20 cellular contexts compared by ENCODE assay signal in genomic region chr7:121853307-121853706, GRCh38. TPM values are rescaled to one million over a fixed set of nuclear protein-coding genes. Genes with fewer than 3 reads are reported as not detected.
DNase-seq lines count a peak whose midpoint lies in the region; ATAC-seq and TF ChIP-seq lines count a peak whose summit lies in the region.
"Had no signal": no experiment of that assay in that cellular context is flagged by ENCODE, and none has a peak within 500 bp of the region (broad histone marks: within the 10 kb centered on the region; RNA-seq: fewer than 3 reads in every experiment).

No MANE protein-coding gene starts in this region.

- H3K9ac ChIP-seq in trophoblast cell (ENCODE audit: low read length): no peak overlapping the region
- H3K9ac ChIP-seq: GM23248 had no signal

- no peaks in the 10 kb centered on the region for H3K4me1 Mint-ChIP-seq in activated naive CD4-positive, alpha-beta T cell treated with anti-CD3 and anti-CD28 coated beads for 36 hours (ENCODE audit: low read depth)
- no peaks in the 10 kb centered on the region for H3K4me1 Mint-ChIP-seq in naive thymus-derived CD4-positive, alpha-beta T cell
- H3K4me1 Mint-ChIP-seq: CD4-positive, alpha-beta memory T cell had no signal

- H3K27me3 ChIP-seq in trophoblast cell (ENCODE audit: insufficient read depth, low read length): no peaks in the 10 kb centered on the region
- no peaks in the 10 kb centered on the region for H3K27me3 ChIP-seq in naive thymus-derived CD4-positive, alpha-beta T cell (ENCODE audit: control insufficient read depth in 2 of 2, insufficient read depth in 2 of 2, low read length in 2 of 2)

- H2BK5ac ChIP-seq in trophoblast cell (ENCODE audit: low read depth, low read length, poor library complexity): no peak overlapping the region

- DNase-seq in amniotic epithelial cell (ENCODE audit: low read depth) (peak; percentile 42), choroid plexus epithelial cell (ENCODE audit: low read depth) (peak; percentile 5), fibroblast of the aortic adventitia (ENCODE audit: low read depth) (peak; percentile 12), trophoblast cell (peak; percentile 1 to 77), GM13976 (ENCODE audit: low spot score) (no peak), NCI-H1436 treated with DMSO at 0.1 percent for 48 hours (lab: John Stamatoyannopoulos, UW) (no peak)
- DNase-seq in activated naive CD4-positive, alpha-beta T cell treated with anti-CD3 and anti-CD28 coated beads for 36 hours: no peak
- DNase-seq in naive thymus-derived CD4-positive, alpha-beta T cell: no peak
- DNase-seq: C1 segment of cervical spinal cord; Calu3; CD4-positive, alpha-beta memory T cell; COR-L47; DMS53; DMS79 treated with DMSO at 0.1 percent for 48 hours; GM23248; H7; HCEC 1CT had no signal

- POLR2A ChIA-PET in naive thymus-derived CD4-positive, alpha-beta T cell (lab: Charles Lee): no interaction called here

- no peak overlapping the region for H3K14ac ChIP-seq in trophoblast cell (ENCODE audit: low read length)

- H3K4me2 ChIP-seq in trophoblast cell (ENCODE audit: low read length): no peak overlapping the region

- H3K4me3 ChIP-seq in choroid plexus epithelial cell (ENCODE audit: low read depth, low read length): no peak overlapping the region
- H3K4me3 ChIP-seq in fibroblast of the aortic adventitia (ENCODE audit: low read depth, low read length): no peak overlapping the region
- no peak overlapping the region for H3K4me3 ChIP-seq in trophoblast cell (ENCODE audit: low read depth, low read length)
- H3K4me3 ChIP-seq in naive thymus-derived CD4-positive, alpha-beta T cell (ENCODE audit: low read length): no peak overlapping the region
- H3K4me3 ChIP-seq: GM23248 had no signal

- H2AFZ ChIP-seq in trophoblast cell (ENCODE audit: insufficient read depth, low read length, poor library complexity): no peak overlapping the region
- H2AFZ ChIP-seq: GM23248 had no signal

- no peak for ATAC-seq in naive thymus-derived CD4-positive, alpha-beta T cell

- no peak overlapping the region for H3K27ac Mint-ChIP-seq in activated naive CD4-positive, alpha-beta T cell treated with anti-CD3 and anti-CD28 coated beads for 36 hours
- H3K27ac Mint-ChIP-seq in naive thymus-derived CD4-positive, alpha-beta T cell: no peak overlapping the region
- H3K27ac Mint-ChIP-seq: CD4-positive, alpha-beta memory T cell had no signal

- no peak overlapping the region for H4K91ac ChIP-seq in trophoblast cell (ENCODE audit: low read depth, low read length)

- WGBS in trophoblast cell (ENCODE audit: extremely low coverage, insufficient coverage, insufficient read length): no CpG with 5 or more reads among the region's 2 CpGs

- in situ Hi-C loops in GM13976 (cut with MboI; ENCODE audit: low sequenced_read_pairs, unreplicated experiment): no loop called here

- no peak overlapping the region for H2AK5ac ChIP-seq in trophoblast cell (ENCODE audit: low read length)

- H2BK12ac ChIP-seq in trophoblast cell (ENCODE audit: low read length): no peak overlapping the region

- no peak overlapping the region for H3K4me3 Mint-ChIP-seq in activated naive CD4-positive, alpha-beta T cell treated with anti-CD3 and anti-CD28 coated beads for 36 hours
- H3K4me3 Mint-ChIP-seq in naive thymus-derived CD4-positive, alpha-beta T cell: no peak overlapping the region
- H3K4me3 Mint-ChIP-seq: CD4-positive, alpha-beta memory T cell had no signal

- no peaks in the 10 kb centered on the region for H3K79me2 ChIP-seq in trophoblast cell (ENCODE audit: control insufficient read depth, insufficient read depth, low read length, poor library complexity)

- no peak overlapping the region for H3K23ac ChIP-seq in trophoblast cell (ENCODE audit: low read length)

- H3K9me3 Mint-ChIP-seq in activated naive CD4-positive, alpha-beta T cell treated with anti-CD3 and anti-CD28 coated beads for 36 hours: no peaks in the 10 kb centered on the region
- H3K9me3 Mint-ChIP-seq in naive thymus-derived CD4-positive, alpha-beta T cell: peaks cover 0 to 27% (median 6%) of the 10 kb centered on the region in 11 donors

- no peak overlapping the region for H3K18ac ChIP-seq in trophoblast cell (ENCODE audit: low read length)

- no peaks in the 10 kb centered on the region for H3K36me3 Mint-ChIP-seq in activated naive CD4-positive, alpha-beta T cell treated with anti-CD3 and anti-CD28 coated beads for 36 hours (ENCODE audit: low read depth)
- no peaks in the 10 kb centered on the region for H3K36me3 Mint-ChIP-seq in naive thymus-derived CD4-positive, alpha-beta T cell
- H3K36me3 Mint-ChIP-seq: CD4-positive, alpha-beta memory T cell had no signal

- H3K4ac ChIP-seq in trophoblast cell (ENCODE audit: low read depth, low read length): no peak overlapping the region

- H4K8ac ChIP-seq in trophoblast cell (ENCODE audit: low read depth, low read length): no peak overlapping the region

- H3K27me3 Mint-ChIP-seq in activated naive CD4-positive, alpha-beta T cell treated with anti-CD3 and anti-CD28 coated beads for 36 hours (ENCODE audit: low read depth): no peaks in the 10 kb centered on the region
- no peaks in the 10 kb centered on the region for H3K27me3 Mint-ChIP-seq in naive thymus-derived CD4-positive, alpha-beta T cell
- H3K27me3 Mint-ChIP-seq: CD4-positive, alpha-beta memory T cell had no signal

- no peak overlapping the region for H4K12ac ChIP-seq in trophoblast cell (ENCODE audit: low read depth, low read length)

- no peaks in the 10 kb centered on the region for H3K79me1 ChIP-seq in trophoblast cell (ENCODE audit: low read length)

- CTCF ChIA-PET in activated naive CD4-positive, alpha-beta T cell treated with anti-CD3 and anti-CD28 coated beads for 36 hours (lab: Charles Lee): no interaction called here
- CTCF ChIA-PET in naive thymus-derived CD4-positive, alpha-beta T cell (lab: Charles Lee): no interaction called here

- H3K36me3 ChIP-seq in trophoblast cell (ENCODE audit: control insufficient read depth in 1 of 2, insufficient read depth in 2 of 2, low read length in 2 of 2): no peaks in the 10 kb centered on the region
- H3K36me3 ChIP-seq in naive thymus-derived CD4-positive, alpha-beta T cell (ENCODE audit: control insufficient read depth in 2 of 3, insufficient read depth in 3 of 3, low read length in 3 of 3): no peaks in the 10 kb centered on the region

- H2BK120ac ChIP-seq in trophoblast cell (ENCODE audit: insufficient read depth, low read length, poor library complexity): no peak overlapping the region

- intact Hi-C loops in activated naive CD4-positive, alpha-beta T cell treated with anti-CD3 and anti-CD28 coated beads for 36 hours (cut with micrococcal nuclease): no loop called here
- intact Hi-C loops in naive thymus-derived CD4-positive, alpha-beta T cell (cut with micrococcal nuclease): no loop called here

- TF ChIP-seq CTCF in choroid plexus epithelial cell (conservative IDR thresholded peaks at IDR 0.05; ENCODE audit: low read depth, low read length) (no peak), fibroblast of the aortic adventitia (IDR thresholded peaks at IDR 0.05; ENCODE audit: insufficient read depth, low read length) (no peak), GM13976 (IDR thresholded peaks at IDR 0.05; ENCODE audit: borderline replicate concordance, control extremely low read depth, extremely low read depth, insufficient read depth, missing control alignments) (no peak)

- H3K4me1 ChIP-seq in trophoblast cell (ENCODE audit: control insufficient read depth in 1 of 2, insufficient read depth in 2 of 2, low read length in 2 of 2): no peaks in the 10 kb centered on the region
- H3K4me1 ChIP-seq in naive thymus-derived CD4-positive, alpha-beta T cell (ENCODE audit: control insufficient read depth in 2 of 2, insufficient read depth in 2 of 2, low read length in 2 of 2): no peaks in the 10 kb centered on the region

- no peaks in the 10 kb centered on the region for H3K9me3 ChIP-seq in trophoblast cell (ENCODE audit: insufficient read depth, low read depth, low read length)
- H3K9me3 ChIP-seq in naive thymus-derived CD4-positive, alpha-beta T cell (ENCODE audit: control insufficient read depth in 2 of 3, low read length in 3 of 3): no peaks in the 10 kb centered on the region

- no peak overlapping the region for H3K27ac ChIP-seq in trophoblast cell (ENCODE audit: low read depth, low read length)
- H3K27ac ChIP-seq in naive thymus-derived CD4-positive, alpha-beta T cell (ENCODE audit: low read depth, low read length): no peak overlapping the region
- H3K27ac ChIP-seq: GM23248 had no signal

RNA-seq across cellular contexts. Expression of gene PTPRZ1, which starts 19.7 kb away (rescaled TPM):
- total RNA-seq in fibroblast of the aortic adventitia (ENCODE audit: low replicate concordance): 0.72 and 3.8 TPM in 2 replicates
- 0.07 and 0.12 TPM in 2 replicates for polyA plus RNA-seq in trophoblast cell (2013)
- total RNA-seq in activated naive CD4-positive, alpha-beta T cell treated with anti-CD3 and anti-CD28 coated beads for 36 hours: not detected
- not detected for total RNA-seq in naive thymus-derived CD4-positive, alpha-beta T cell
- not detected for polyA plus RNA-seq in naive thymus-derived CD4-positive, alpha-beta T cell
- total RNA-seq: A172; CD4-positive, alpha-beta memory T cell; G401; GM23248 had no signal
- polyA plus RNA-seq: BJ; CD4-positive, alpha-beta memory T cell; GM23248 had no signal

Comparison
In these comparisons a context has a peak if more than half of its experiments do, and no peak if none do; other contexts are left out.
1. DNase-seq: peak in amniotic epithelial cell (single experiment), choroid plexus epithelial cell (single experiment), fibroblast of the aortic adventitia (single experiment) and trophoblast cell (2 of 2); none in GM13976 (single experiment), activated naive CD4-positive, alpha-beta T cell treated with anti-CD3 and anti-CD28 coated beads for 36 hours (single experiment), naive thymus-derived CD4-positive, alpha-beta T cell (0 of 9) and NCI-H1436 treated with DMSO at 0.1 percent for 48 hours (single experiment).